8 cellular contexts compared by ENCODE assay signal in genomic region chr2:172234716-172235661, GRCh38.
DNase-seq lines count a peak whose midpoint lies in the region; ATAC-seq, FAIRE-seq and TF ChIP-seq lines count a peak whose summit lies in the region.

No MANE protein-coding gene starts in this region.

- no peaks in the 10 kb centered on the region for H3K36me3 Mint-ChIP-seq in activated T-helper 17 cell treated with anti-CD3 and anti-CD28 coated beads, Interleukin-2, amount 50 U/mL, for 72 hours (ENCODE audit: low read depth)

- no peak overlapping the region for H3K27ac Mint-ChIP-seq in activated T-helper 17 cell treated with anti-CD3 and anti-CD28 coated beads, Interleukin-2, amount 50 U/mL, for 72 hours

- H3K4me3 ChIP-seq in heart right ventricle (peak overlapping the region; percentile 23 to 62 (median 48)), psoas muscle (peak overlapping the region; percentile 64)

- 2 to 3% methylated on average over 64 of the region's 64 CpGs for WGBS in heart right ventricle, 2 donors
- 3 to 4% (median 4%) methylated on average over 62 to 64 of the region's 64 CpGs for WGBS in psoas muscle, 3 donors

- peak; percentile 46 for ATAC-seq in activated T-helper 17 cell treated with anti-CD3 and anti-CD28 coated beads, Interleukin-2, amount 50 U/mL, for 72 hours (replicated peaks)
- ATAC-seq in heart right ventricle (peak in 7 of 8 donors; percentile 20 to 47 (median 32)), psoas muscle (peak in 1 of 4 donors; percentile 36), HG03342 (IDR thresholded peaks at IDR 0.05; ENCODE audit: unreplicated experiment) (no peak), HG03097 (IDR thresholded peaks at IDR 0.05; ENCODE audit: low FRiP score, unreplicated experiment) (no peak)

- peak; percentile 80 for DNase-seq in DMS153 (lab: John Stamatoyannopoulos, UW)
- peak; percentile 73 to 90 for DNase-seq in NCI-H2081 (lab: John Stamatoyannopoulos, UW)
- DNase-seq in heart right ventricle, result peak; percentile 13 to 21
- no peak for DNase-seq in psoas muscle
- DNase-seq in GM19239 (ENCODE audit: insufficient read length, low spot score), result no peak

- intact Hi-C loops in heart right ventricle (cut with DNase I) (loop anchor here in 3 of 10 donors (5.0 kb wide), 3 partner anchors 58 to 232 kb away; no protein-coding TSS in a partner anchor), psoas muscle (cut with DNase I) (no loop called here)

- H3K27ac ChIP-seq in heart right ventricle (peak overlapping the region in 6 of 10 donors; percentile 8 to 73 (median 48)), psoas muscle (no peak overlapping the region)

- no peak for FAIRE-seq in GM19239 (lab: Jason Lieb, UNC)

- peaks cover 10% of the 10 kb centered on the region for H3K27me3 Mint-ChIP-seq in activated T-helper 17 cell treated with anti-CD3 and anti-CD28 coated beads, Interleukin-2, amount 50 U/mL, for 72 hours

- H3K9me3 ChIP-seq in heart right ventricle (no peaks in the 10 kb centered on the region), psoas muscle (no peaks in the 10 kb centered on the region)

- H3K9me3 Mint-ChIP-seq in activated T-helper 17 cell treated with anti-CD3 and anti-CD28 coated beads, Interleukin-2, amount 50 U/mL, for 72 hours, result no peaks in the 10 kb centered on the region

- H3K36me3 ChIP-seq in heart right ventricle, result no peaks in the 10 kb centered on the region
- H3K36me3 ChIP-seq in psoas muscle (ENCODE audit: insufficient read depth in 1 of 2, low read depth in 1 of 2), result no peaks in the 10 kb centered on the region

- H3K4me1 ChIP-seq in heart right ventricle, result peaks cover 0 to 41% (median 21%) of the 10 kb centered on the region in 9 donors
- no peaks in the 10 kb centered on the region for H3K4me1 ChIP-seq in psoas muscle

- peaks cover 18% of the 10 kb centered on the region for H3K4me1 Mint-ChIP-seq in activated T-helper 17 cell treated with anti-CD3 and anti-CD28 coated beads, Interleukin-2, amount 50 U/mL, for 72 hours

- H3K4me3 Mint-ChIP-seq in activated T-helper 17 cell treated with anti-CD3 and anti-CD28 coated beads, Interleukin-2, amount 50 U/mL, for 72 hours, result peak overlapping the region; percentile 84

- H3K27me3 ChIP-seq in heart right ventricle, result peaks cover 0 to 52% (median 43%) of the 10 kb centered on the region in 7 donors
- peaks cover 0 to 34% (median 17%) of the 10 kb centered on the region in 3 donors for H3K27me3 ChIP-seq in psoas muscle (ENCODE audit: insufficient read depth in 3 of 3, low read length in 2 of 3)

- TF ChIP-seq CTCF in heart right ventricle (IDR thresholded peaks at IDR 0.05) (no peak), psoas muscle (IDR thresholded peaks at IDR 0.05) (no peak)

Comparison
In these comparisons a context has a peak if more than half of its experiments do, and no peak if none do; other contexts are left out.
1. DNase-seq: peak in DMS153 (single experiment), NCI-H2081 (2 of 2) and heart right ventricle (2 of 2); none in psoas muscle (0 of 2) and GM19239 (single experiment).
2. ATAC-seq: peak in activated T-helper 17 cell treated with anti-CD3 and anti-CD28 coated beads, Interleukin-2, amount 50 U/mL, for 72 hours (single experiment) and heart right ventricle (7 of 8); none in HG03342 (single experiment) and HG03097 (single experiment).